Comparison of ENCODE assay signal across 1 cellular context in genomic region chr11:69643646-69644045, GRCh38.
TF ChIP-seq lines count a peak whose summit lies in the region.

No MANE protein-coding gene starts in this region.

TF ChIP-seq in H1, 55 proteins besides CTCF, POLR2A, EP300 and RAD21:
- TF ChIP-seq ASH2L (IDR thresholded peaks at IDR 0.05; ENCODE audit: low read length) (no peak), POLR2AphosphoS5 (IDR thresholded peaks at IDR 0.05; ENCODE audit: low read depth, low read length) (0 out of 2 replicates have a peak, but pooled peaks have one; percentile 28), KDM5A (IDR thresholded peaks at IDR 0.05; ENCODE audit: low read length) (0 out of 2 replicates have a peak, but pooled peaks have one; percentile 0)
